Comparison of ENCODE assay signal across 1 cellular context in the genomic region with DNA sequence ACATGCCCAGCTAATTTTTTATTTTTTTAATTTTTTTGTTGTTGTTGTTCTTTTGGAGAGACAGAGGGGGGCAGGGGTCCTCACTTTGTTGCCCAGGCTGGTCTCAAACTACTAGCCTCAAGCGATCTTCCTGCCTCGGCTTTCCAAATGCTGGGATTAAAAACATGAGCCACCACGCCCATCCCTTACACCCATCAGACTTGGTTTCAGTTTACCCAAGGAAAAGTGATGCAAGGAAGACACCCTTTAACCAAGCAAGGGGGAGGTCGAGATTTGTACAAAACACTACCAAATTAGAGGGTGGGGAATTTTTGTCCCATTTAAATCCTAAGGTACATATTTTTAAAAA.
TF ChIP-seq lines count a peak whose summit lies in the region.

No MANE protein-coding gene starts in this region.

TF ChIP-seq in K562, 482 proteins besides CTCF, POLR2A, EP300 and RAD21:
- TF ChIP-seq FOS (IDR thresholded peaks at IDR 0.05; ENCODE audit: extremely low read depth, insufficient read length) (no peak), KAT7 (CRISPR knock-in tag; IDR thresholded peaks at IDR 0.05; ENCODE audit: borderline replicate concordance) (no peak), TBL1XR1 (IDR thresholded peaks at IDR 0.05; ENCODE audit: low read length in 2 of 2) (no peak), SRSF9 (IDR thresholded peaks at IDR 0.05; ENCODE audit: borderline replicate concordance, low read depth, low read length) (no peak)
- TF ChIP-seq, protein P1, sequence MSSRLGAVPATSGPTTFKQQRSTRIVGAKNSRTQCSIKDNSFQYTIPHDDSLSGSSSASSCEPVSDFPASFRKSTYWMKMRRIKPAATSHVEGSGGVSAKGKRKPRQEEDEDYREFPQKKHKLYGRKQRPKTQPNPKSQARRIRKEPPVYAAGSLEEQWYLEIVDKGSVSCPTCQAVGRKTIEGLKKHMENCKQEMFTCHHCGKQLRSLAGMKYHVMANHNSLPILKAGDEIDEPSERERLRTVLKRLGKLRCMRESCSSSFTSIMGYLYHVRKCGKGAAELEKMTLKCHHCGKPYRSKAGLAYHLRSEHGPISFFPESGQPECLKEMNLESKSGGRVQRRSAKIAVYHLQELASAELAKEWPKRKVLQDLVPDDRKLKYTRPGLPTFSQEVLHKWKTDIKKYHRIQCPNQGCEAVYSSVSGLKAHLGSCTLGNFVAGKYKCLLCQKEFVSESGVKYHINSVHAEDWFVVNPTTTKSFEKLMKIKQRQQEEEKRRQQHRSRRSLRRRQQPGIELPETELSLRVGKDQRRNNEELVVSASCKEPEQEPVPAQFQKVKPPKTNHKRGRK (tag; IDR thresholded peaks at IDR 0.05): 0 out of 2 replicates have a peak, but pooled peaks have one; percentile 11
